ENCODE assay signal across 1 cellular context in genomic region chr1:101112051-101112770, GRCh38.
A peak's percentile ranks its signal among the peaks of the same experiment; 100 is the strongest.
TF ChIP-seq lines count a peak whose summit lies in the region.

No MANE protein-coding gene starts in this region.

TF ChIP-seq in K562, 482 proteins besides CTCF, POLR2A, EP300 and RAD21 (continued from another document):
- TF ChIP-seq ZBTB17 (CRISPR knock-in tag; IDR thresholded peaks at IDR 0.05) (0 out of 2 replicates have a peak, but pooled peaks have one; percentile 35), MNT (conservative IDR thresholded peaks at IDR 0.05) (peak in 1 of 2 experiments; percentile 29; a peak in 1 of 4 replicates)
